ENCODE assay signal across 9 cellular contexts in genomic region chr11:45285931-45286632, GRCh38. TPM values are rescaled to one million over a fixed set of nuclear protein-coding genes. Genes with fewer than 3 reads are reported as not detected.
DNase-seq lines count a peak whose midpoint lies in the region; TF ChIP-seq lines count a peak whose summit lies in the region.
"Had no signal": no experiment of that assay in that cellular context is flagged by ENCODE, and none has a peak within 500 bp of the region (broad histone marks: within the 10 kb centered on the region; RNA-seq: fewer than 3 reads in every experiment).

SYT13 (minus strand) TSS chr11:45286341; CDS start chr11:45286207, 134 bp downstream.

- DNase-seq in ELF-1 (ENCODE audit: low read depth, low spot score) (peak; percentile 72), NCI-H526 treated with DMSO at 0.1 percent for 48 hours (lab: John Stamatoyannopoulos, UW) (peak; percentile 53), cardiac muscle cell (ENCODE audit: low read depth in 1 of 2, low spot score in 1 of 2) (peak; percentile 18 to 75), osteocyte (ENCODE audit: extremely low spot score, unreplicated experiment) (no peak), GM03348 (ENCODE audit: low spot score) (no peak), T1000 (lab: John Stamatoyannopoulos, UW) (no peak)
- DNase-seq in activated naive CD4-positive, alpha-beta T cell treated with anti-CD3 and anti-CD28 coated beads for 36 hours: no peak
- DNase-seq in activated T-helper 2 cell treated with anti-CD3 and anti-CD28 coated beads, Interferon-gamma antibody, Interleukin-2, Interleukin-4, amounts not matched to agents 10 μg/mL and 5 μg/mL and 100 μg/mL, durations not matched to agents 14 hours and 24 hours and 36 hours (ENCODE audit: low spot score): no peak

- peaks cover 4% of the 10 kb centered on the region for H3K4me1 Mint-ChIP-seq in osteocyte (ENCODE audit: unreplicated experiment)
- no peaks in the 10 kb centered on the region for H3K4me1 Mint-ChIP-seq in activated naive CD4-positive, alpha-beta T cell treated with anti-CD3 and anti-CD28 coated beads for 36 hours (ENCODE audit: low read depth)
- H3K4me1 Mint-ChIP-seq in activated T-helper 2 cell treated with anti-CD3 and anti-CD28 coated beads, Interferon-gamma antibody, Interleukin-2, Interleukin-4, amounts not matched to agents 10 μg/mL and 5 μg/mL and 100 μg/mL, durations not matched to agents 14 hours and 24 hours and 36 hours (ENCODE audit: low read depth): no peaks in the 10 kb centered on the region
- H3K4me1 Mint-ChIP-seq: activated T-helper 17 cell treated with anti-CD3 and anti-CD28 coated beads, Interleukin-2, amount 50 U/mL, for 72 hours had no signal

- TF ChIP-seq CTCF in cardiac muscle cell (IDR thresholded peaks at IDR 0.05; ENCODE audit: low read depth, low read length) (no peak), osteocyte (IDR thresholded peaks at IDR 0.05) (no peak)

- no peaks in the 10 kb centered on the region for H3K36me3 Mint-ChIP-seq in osteocyte (ENCODE audit: unreplicated experiment)
- H3K36me3 Mint-ChIP-seq in activated naive CD4-positive, alpha-beta T cell treated with anti-CD3 and anti-CD28 coated beads for 36 hours (ENCODE audit: low read depth): no peaks in the 10 kb centered on the region
- no peaks in the 10 kb centered on the region for H3K36me3 Mint-ChIP-seq in activated T-helper 2 cell treated with anti-CD3 and anti-CD28 coated beads, Interferon-gamma antibody, Interleukin-2, Interleukin-4, amounts not matched to agents 10 μg/mL and 5 μg/mL and 100 μg/mL, durations not matched to agents 14 hours and 24 hours and 36 hours (ENCODE audit: low read depth)

- no peaks in the 10 kb centered on the region for H3K36me3 ChIP-seq in cardiac muscle cell

- no peaks in the 10 kb centered on the region for H3K9me3 ChIP-seq in cardiac muscle cell (ENCODE audit: low read depth)

- H3K4me1 ChIP-seq in cardiac muscle cell (ENCODE audit: low read depth): no peaks in the 10 kb centered on the region

- H3K27ac ChIP-seq in cardiac muscle cell: no peak within 1 kb of the TSS

- no peak within 1 kb of the TSS for H3K27ac Mint-ChIP-seq in osteocyte (ENCODE audit: unreplicated experiment)
- H3K27ac Mint-ChIP-seq in activated naive CD4-positive, alpha-beta T cell treated with anti-CD3 and anti-CD28 coated beads for 36 hours: no peak within 1 kb of the TSS
- H3K27ac Mint-ChIP-seq in activated T-helper 2 cell treated with anti-CD3 and anti-CD28 coated beads, Interferon-gamma antibody, Interleukin-2, Interleukin-4, amounts not matched to agents 10 μg/mL and 5 μg/mL and 100 μg/mL, durations not matched to agents 14 hours and 24 hours and 36 hours: no peak within 1 kb of the TSS
- H3K27ac Mint-ChIP-seq: activated T-helper 17 cell treated with anti-CD3 and anti-CD28 coated beads, Interleukin-2, amount 50 U/mL, for 72 hours had no signal

- H3K27me3 Mint-ChIP-seq in osteocyte (ENCODE audit: unreplicated experiment): peaks cover 78% of the 10 kb centered on the region
- peaks cover 47% of the 10 kb centered on the region for H3K27me3 Mint-ChIP-seq in activated naive CD4-positive, alpha-beta T cell treated with anti-CD3 and anti-CD28 coated beads for 36 hours (ENCODE audit: low read depth)
- peaks cover 60% of the 10 kb centered on the region for H3K27me3 Mint-ChIP-seq in activated T-helper 2 cell treated with anti-CD3 and anti-CD28 coated beads, Interferon-gamma antibody, Interleukin-2, Interleukin-4, amounts not matched to agents 10 μg/mL and 5 μg/mL and 100 μg/mL, durations not matched to agents 14 hours and 24 hours and 36 hours (ENCODE audit: low read depth)

- peaks cover 67% of the 10 kb centered on the region for H3K27me3 ChIP-seq in cardiac muscle cell

- CTCF ChIA-PET in activated naive CD4-positive, alpha-beta T cell treated with anti-CD3 and anti-CD28 coated beads for 36 hours (lab: Charles Lee): interaction anchor here (1.0 to 2.5 kb wide), 3 partner anchors 33 to 357 kb away, joined by 3 to 7 read pairs (median 3); no protein-coding TSS in a partner anchor

- H3K4me3 Mint-ChIP-seq in osteocyte (ENCODE audit: unreplicated experiment): peak within 1 kb of the TSS; percentile 38
- no peak within 1 kb of the TSS for H3K4me3 Mint-ChIP-seq in activated naive CD4-positive, alpha-beta T cell treated with anti-CD3 and anti-CD28 coated beads for 36 hours
- H3K4me3 Mint-ChIP-seq in activated T-helper 2 cell treated with anti-CD3 and anti-CD28 coated beads, Interferon-gamma antibody, Interleukin-2, Interleukin-4, amounts not matched to agents 10 μg/mL and 5 μg/mL and 100 μg/mL, durations not matched to agents 14 hours and 24 hours and 36 hours (ENCODE audit: low read depth): no peak within 1 kb of the TSS
- H3K4me3 Mint-ChIP-seq: activated T-helper 17 cell treated with anti-CD3 and anti-CD28 coated beads, Interleukin-2, amount 50 U/mL, for 72 hours had no signal

- intact Hi-C loops in activated naive CD4-positive, alpha-beta T cell treated with anti-CD3 and anti-CD28 coated beads for 36 hours (cut with micrococcal nuclease): no loop called here
- intact Hi-C loops in activated T-helper 2 cell treated with anti-CD3 and anti-CD28 coated beads, Interferon-gamma antibody, Interleukin-2, Interleukin-4, amounts not matched to agents 10 μg/mL and 5 μg/mL and 100 μg/mL, durations not matched to agents 14 hours and 24 hours and 36 hours (cut with micrococcal nuclease): no loop called here

- peak within 1 kb of the TSS; percentile 39 for H3K4me3 ChIP-seq in cardiac muscle cell

- H3K9me3 Mint-ChIP-seq in osteocyte (ENCODE audit: unreplicated experiment): peaks cover 6% of the 10 kb centered on the region
- H3K9me3 Mint-ChIP-seq in activated naive CD4-positive, alpha-beta T cell treated with anti-CD3 and anti-CD28 coated beads for 36 hours: no peaks in the 10 kb centered on the region
- no peaks in the 10 kb centered on the region for H3K9me3 Mint-ChIP-seq in activated T-helper 2 cell treated with anti-CD3 and anti-CD28 coated beads, Interferon-gamma antibody, Interleukin-2, Interleukin-4, amounts not matched to agents 10 μg/mL and 5 μg/mL and 100 μg/mL, durations not matched to agents 14 hours and 24 hours and 36 hours
- H3K9me3 Mint-ChIP-seq: activated T-helper 17 cell treated with anti-CD3 and anti-CD28 coated beads, Interleukin-2, amount 50 U/mL, for 72 hours had no signal

RNA-seq across cellular contexts. Expression of gene SYT13, which starts in this region (rescaled TPM):
- 1.6 and 1.9 TPM in 2 replicates for total RNA-seq in cardiac muscle cell
- polyA plus RNA-seq in cardiac muscle cell: 0.09 and 0.16 TPM in 2 replicates
- 0.13 TPM in 1 of 2 replicates, not detected in the other for total RNA-seq in osteocyte
- not detected for total RNA-seq in activated naive CD4-positive, alpha-beta T cell treated with anti-CD3 and anti-CD28 coated beads for 36 hours
- total RNA-seq in activated T-helper 2 cell treated with anti-CD3 and anti-CD28 coated beads, Interferon-gamma antibody, Interleukin-2, Interleukin-4, amounts not matched to agents 10 μg/mL and 5 μg/mL and 100 μg/mL, durations not matched to agents 14 hours and 24 hours and 36 hours: not detected in 2 replicates
- total RNA-seq: activated T-helper 17 cell treated with anti-CD3 and anti-CD28 coated beads, Interleukin-2, amount 50 U/mL, for 72 hours had no signal

Comparison
In these comparisons a context has a peak if more than half of its experiments do, and no peak if none do; other contexts are left out.
1. DNase-seq: peak in ELF-1 (single experiment), NCI-H526 treated with DMSO at 0.1 percent for 48 hours (single experiment) and cardiac muscle cell (2 of 2); none in osteocyte (single experiment), GM03348 (single experiment), activated naive CD4-positive, alpha-beta T cell treated with anti-CD3 and anti-CD28 coated beads for 36 hours (single experiment), T1000 (single experiment) and activated T-helper 2 cell treated with anti-CD3 and anti-CD28 coated beads, Interferon-gamma antibody, Interleukin-2, Interleukin-4, amounts not matched to agents 10 μg/mL and 5 μg/mL and 100 μg/mL, durations not matched to agents 14 hours and 24 hours and 36 hours (single experiment).